ENCODE assay signal across 8 cellular contexts in the genomic region with DNA sequence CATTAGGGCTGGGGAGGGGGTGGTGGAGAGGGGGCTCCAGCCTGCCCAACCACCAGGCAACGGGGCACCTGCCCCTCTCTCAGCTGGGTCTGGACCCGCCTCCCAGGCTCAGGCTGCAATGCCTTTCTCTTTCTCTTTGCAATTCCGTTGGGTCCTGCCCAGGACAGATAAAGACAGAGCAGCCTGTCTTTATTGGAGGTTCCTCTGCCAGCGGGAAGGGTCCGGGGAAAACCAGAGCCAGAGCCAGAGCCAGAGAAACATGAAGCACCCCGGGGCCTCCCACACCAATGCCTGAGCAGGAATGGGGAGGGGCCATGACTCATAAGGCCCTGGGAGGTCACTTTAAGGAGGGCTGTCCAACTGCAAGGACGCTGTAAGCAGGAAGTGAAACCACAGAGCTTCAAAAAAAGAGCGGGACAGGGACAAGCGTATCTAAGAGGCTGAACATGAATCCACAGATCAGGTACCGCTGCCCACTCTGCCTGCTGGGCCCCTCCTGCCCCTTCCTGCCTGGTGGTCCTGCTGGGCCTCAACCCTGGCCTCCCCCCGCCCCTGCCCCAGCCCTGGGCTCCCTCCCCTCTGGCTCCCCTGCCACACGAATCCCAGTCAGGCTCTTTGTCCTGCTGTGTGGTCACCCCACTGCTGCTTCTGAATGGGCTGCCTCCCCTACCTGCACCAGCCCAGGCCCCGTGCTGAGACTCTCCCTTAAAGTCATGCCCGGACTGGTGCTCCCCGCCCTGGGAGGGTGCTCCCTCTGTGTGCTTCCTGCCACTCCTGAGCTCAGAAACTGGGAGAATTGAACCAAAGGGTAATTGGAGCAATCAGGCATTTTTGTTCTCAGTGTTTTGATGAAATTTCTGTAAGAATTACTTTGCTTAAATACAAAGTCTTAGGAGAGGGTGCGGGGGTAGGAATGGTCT. TPM values are rescaled to one million over a fixed set of nuclear protein-coding genes. Genes with fewer than 3 reads are reported as not detected.
DNase-seq lines count a peak whose midpoint lies in the region; ATAC-seq and TF ChIP-seq lines count a peak whose summit lies in the region.

A gene (plus strand): TSS at position 340 of the 920 bp plus-strand sequence. CDS start 107 bp downstream, at position 447.

- peak; percentile 93 for DNase-seq in Caki2 (ENCODE audit: low read depth)
- DNase-seq in M059J (ENCODE audit: low read depth) = peak; percentile 95
- peak; percentile 65 for DNase-seq in activated B cell treated with CpG ODN at 0.5 μM for 24 hours
- peak; percentile 78 for DNase-seq in cerebellar cortex (ENCODE audit: low spot score)
- DNase-seq in left kidney (ENCODE audit: low read depth, low spot score) = peak; percentile 88
- DNase-seq in stimulated activated CD4-positive, alpha-beta T cell treated with anti-CD3 and anti-CD28 coated beads, Interleukin-1b, Interleukin-23, amount 100 ng/mL, for 4 hours (ENCODE audit: low read depth in 2 of 2) = peak; percentile 29 to 33
- no peak for DNase-seq in glutamatergic neuron

- no peak for TF ChIP-seq CTCF in activated B cell treated with CpG ODN at 0.5 μM for 24 hours (IDR thresholded peaks at IDR 0.05)
- no peak for TF ChIP-seq CTCF in glutamatergic neuron (IDR thresholded peaks at IDR 0.05; ENCODE audit: partially characterized antibody, unreplicated experiment)

- POLR2A ChIA-PET in activated B cell treated with CpG ODN at 0.5 μM for 24 hours (lab: Charles Lee) = interaction anchor here (0.6 to 1.4 kb wide), 5 partner anchors 41 to 1062 kb away, joined by 3 to 5 read pairs (median 4); a partner anchor contains a TSS

- H3K27me3 Mint-ChIP-seq in activated B cell treated with CpG ODN at 0.5 μM for 24 hours = no peaks in the 10 kb centered on the region
- H3K27me3 Mint-ChIP-seq in glutamatergic neuron (ENCODE audit: unreplicated experiment) = peaks cover 5% of the 10 kb centered on the region

- peak within 1 kb of the TSS; percentile 88 for H3K4me3 Mint-ChIP-seq in activated B cell treated with CpG ODN at 0.5 μM for 24 hours
- no peak within 1 kb of the TSS for H3K4me3 Mint-ChIP-seq in glutamatergic neuron (ENCODE audit: unreplicated experiment)

- peak within 1 kb of the TSS; percentile 82 for H3K27ac Mint-ChIP-seq in activated B cell treated with CpG ODN at 0.5 μM for 24 hours
- no peak within 1 kb of the TSS for H3K27ac Mint-ChIP-seq in glutamatergic neuron (ENCODE audit: unreplicated experiment)

- ATAC-seq in GM21717 (IDR thresholded peaks at IDR 0.05; ENCODE audit: unreplicated experiment) (peak; percentile 45), activated B cell treated with CpG ODN at 0.5 μM for 24 hours (ENCODE audit: low read depth) (peak; percentile 82)

- H3K4me1 Mint-ChIP-seq in activated B cell treated with CpG ODN at 0.5 μM for 24 hours (peaks cover 52% of the 10 kb centered on the region), glutamatergic neuron (ENCODE audit: low read depth, unreplicated experiment) (no peaks in the 10 kb centered on the region)

- peaks cover 3% of the 10 kb centered on the region for H3K9me3 Mint-ChIP-seq in activated B cell treated with CpG ODN at 0.5 μM for 24 hours
- H3K9me3 Mint-ChIP-seq in glutamatergic neuron (ENCODE audit: unreplicated experiment) = peaks cover 2% of the 10 kb centered on the region

- H3K36me3 Mint-ChIP-seq in activated B cell treated with CpG ODN at 0.5 μM for 24 hours (ENCODE audit: low read depth) = no peaks in the 10 kb centered on the region
- peaks cover 6% of the 10 kb centered on the region for H3K36me3 Mint-ChIP-seq in glutamatergic neuron (ENCODE audit: unreplicated experiment)

- intact Hi-C loops in activated B cell treated with CpG ODN at 0.5 μM for 24 hours (cut with micrococcal nuclease) = no loop called here

- CTCF ChIA-PET in activated B cell treated with CpG ODN at 0.5 μM for 24 hours (lab: Charles Lee) = interaction anchor here (1.0 to 3.8 kb wide), 6 partner anchors 9 to 136 kb away, joined by 3 to 28 read pairs (median 6); no protein-coding TSS in a partner anchor

- in situ Hi-C loops in Caki2 (cut with HindIII; ENCODE audit: low pct_unique_long_range_greater_than_20kb, low sequenced_read_pairs) = no loop called here

RNA-seq across cellular contexts. Expression of the gene that starts here (rescaled TPM):
- total RNA-seq in Caki2 (2014; rRNA removed; shearing (Covaris generic); ENCODE audit: low replicate concordance) = 19.1 and 20.1 TPM in 2 replicates
- 14.8 and 22.6 TPM in 2 replicates for total RNA-seq in M059J (2014; rRNA removed; shearing (Covaris generic))
- 8.0 TPM in 2 replicates for total RNA-seq in activated B cell treated with CpG ODN at 0.5 μM for 24 hours
- total RNA-seq in glutamatergic neuron (ENCODE audit: unreplicated experiment) = not detected
